ENCODE assay signal across 11 cellular contexts in genomic region chr9:129712595-129713524, GRCh38. TPM values are rescaled to one million over a fixed set of nuclear protein-coding genes. Genes with fewer than 3 reads are reported as not detected.
DNase-seq lines count a peak whose midpoint lies in the region; ATAC-seq, FAIRE-seq and TF ChIP-seq lines count a peak whose summit lies in the region.
"Had no signal": no experiment of that assay in that cellular context is flagged by ENCODE, and none has a peak within 500 bp of the region (broad histone marks: within the 10 kb centered on the region; RNA-seq: fewer than 3 reads in every experiment).

No MANE protein-coding gene starts in this region.

- ATAC-seq in GM23338: peak; percentile 20
- no peak for ATAC-seq in activated CD8-positive, alpha-beta T cell treated with anti-CD3 and anti-CD28 coated beads, Interleukin-2, amount 10 ng/mL, durations not matched to agents 7 days and 5 days
- ATAC-seq in GM19395 (IDR thresholded peaks at IDR 0.05; ENCODE audit: unreplicated experiment): no peak

- H3K4me3 Mint-ChIP-seq in GM23338 (no peak overlapping the region), glutamatergic neuron (ENCODE audit: unreplicated experiment) (peak overlapping the region; percentile 59)
- H3K4me3 Mint-ChIP-seq in activated CD8-positive, alpha-beta T cell treated with anti-CD3 and anti-CD28 coated beads, Interleukin-2, amount 10 ng/mL, durations not matched to agents 7 days and 5 days: peak overlapping the region; percentile 74
- H3K4me3 Mint-ChIP-seq in activated CD4-positive, alpha-beta memory T cell treated with anti-CD3 and anti-CD28 coated beads, Interleukin-2, amount 10 ng/mL, durations not matched to agents 7 days and 5 days: no peak overlapping the region
- H3K4me3 Mint-ChIP-seq: activated naive CD4-positive, alpha-beta T cell treated with anti-CD3 and anti-CD28 coated beads, Interleukin-2, amount 50 U/mL, for 24 hours; immature natural killer cell had no signal

- H3K27me3 Mint-ChIP-seq in GM23338 (ENCODE audit: insufficient read depth, low read depth, poor library complexity): peaks cover 4% of the 10 kb centered on the region
- peaks cover 11% of the 10 kb centered on the region for H3K27me3 Mint-ChIP-seq in activated CD8-positive, alpha-beta T cell treated with anti-CD3 and anti-CD28 coated beads, Interleukin-2, amount 10 ng/mL, durations not matched to agents 7 days and 5 days (ENCODE audit: low read depth)
- H3K27me3 Mint-ChIP-seq in glutamatergic neuron (ENCODE audit: unreplicated experiment): no peaks in the 10 kb centered on the region
- H3K27me3 Mint-ChIP-seq in activated CD4-positive, alpha-beta memory T cell treated with anti-CD3 and anti-CD28 coated beads, Interleukin-2, amount 10 ng/mL, durations not matched to agents 7 days and 5 days: peaks cover 14% of the 10 kb centered on the region

- H3K36me3 Mint-ChIP-seq in GM23338 (ENCODE audit: low read depth): no peaks in the 10 kb centered on the region
- no peaks in the 10 kb centered on the region for H3K36me3 Mint-ChIP-seq in activated CD8-positive, alpha-beta T cell treated with anti-CD3 and anti-CD28 coated beads, Interleukin-2, amount 10 ng/mL, durations not matched to agents 7 days and 5 days (ENCODE audit: low read depth)
- no peaks in the 10 kb centered on the region for H3K36me3 Mint-ChIP-seq in glutamatergic neuron (ENCODE audit: unreplicated experiment)
- no peaks in the 10 kb centered on the region for H3K36me3 Mint-ChIP-seq in activated CD4-positive, alpha-beta memory T cell treated with anti-CD3 and anti-CD28 coated beads, Interleukin-2, amount 10 ng/mL, durations not matched to agents 7 days and 5 days (ENCODE audit: low read depth)
- H3K36me3 Mint-ChIP-seq: activated naive CD4-positive, alpha-beta T cell treated with anti-CD3 and anti-CD28 coated beads, Interleukin-2, amount 50 U/mL, for 24 hours; immature natural killer cell had no signal

- no peaks in the 10 kb centered on the region for H3F3A ChIP-seq in GM23338 (replicated peaks; ENCODE audit: low read depth)

- 0 out of 2 replicates have a peak overlapping the region, but pooled peaks have one; percentile 81 for H3K27ac ChIP-seq in GM23338 (ENCODE audit: low read depth)
- peak overlapping the region; percentile 49 for H3K27ac ChIP-seq in subcutaneous abdominal adipose tissue (ENCODE audit: low read depth, low read length)

- H4K20me1 ChIP-seq in GM23338 (replicated peaks; ENCODE audit: insufficient read depth): no peaks in the 10 kb centered on the region

- H3K4me1 Mint-ChIP-seq in GM23338 (peaks cover 11% of the 10 kb centered on the region), glutamatergic neuron (ENCODE audit: low read depth, unreplicated experiment) (peaks cover 13% of the 10 kb centered on the region)
- H3K4me1 Mint-ChIP-seq in activated CD8-positive, alpha-beta T cell treated with anti-CD3 and anti-CD28 coated beads, Interleukin-2, amount 10 ng/mL, durations not matched to agents 7 days and 5 days (ENCODE audit: low read depth): peaks cover 32% of the 10 kb centered on the region
- H3K4me1 Mint-ChIP-seq in activated CD4-positive, alpha-beta memory T cell treated with anti-CD3 and anti-CD28 coated beads, Interleukin-2, amount 10 ng/mL, durations not matched to agents 7 days and 5 days: peaks cover 28% of the 10 kb centered on the region
- H3K4me1 Mint-ChIP-seq: immature natural killer cell had no signal

- no peaks in the 10 kb centered on the region for H3K36me3 ChIP-seq in GM23338 (ENCODE audit: insufficient read depth)
- H3K36me3 ChIP-seq in subcutaneous abdominal adipose tissue (ENCODE audit: control insufficient read depth in 5 of 5, insufficient read depth in 5 of 5, low read length in 5 of 5): no peaks in the 10 kb centered on the region

- H3K9me3 Mint-ChIP-seq in GM23338 (no peaks in the 10 kb centered on the region), glutamatergic neuron (ENCODE audit: unreplicated experiment) (peaks cover 3% of the 10 kb centered on the region)
- no peaks in the 10 kb centered on the region for H3K9me3 Mint-ChIP-seq in activated CD8-positive, alpha-beta T cell treated with anti-CD3 and anti-CD28 coated beads, Interleukin-2, amount 10 ng/mL, durations not matched to agents 7 days and 5 days (ENCODE audit: insufficient read depth)
- no peaks in the 10 kb centered on the region for H3K9me3 Mint-ChIP-seq in activated CD4-positive, alpha-beta memory T cell treated with anti-CD3 and anti-CD28 coated beads, Interleukin-2, amount 10 ng/mL, durations not matched to agents 7 days and 5 days
- H3K9me3 Mint-ChIP-seq: activated naive CD4-positive, alpha-beta T cell treated with anti-CD3 and anti-CD28 coated beads, Interleukin-2, amount 50 U/mL, for 24 hours; immature natural killer cell had no signal

- DNase-seq in GM23338 (ENCODE audit: low spot score): no peak
- DNase-seq in activated CD8-positive, alpha-beta T cell treated with anti-CD3 and anti-CD28 coated beads, Interleukin-2, amount 10 ng/mL, durations not matched to agents 7 days and 5 days: no peak
- DNase-seq in glutamatergic neuron: peak; percentile 61
- DNase-seq in activated CD4-positive, alpha-beta memory T cell treated with anti-CD3 and anti-CD28 coated beads, Interleukin-2, amount 10 ng/mL, durations not matched to agents 7 days and 5 days: no peak
- DNase-seq in HTR-8/SVneo (ENCODE audit: insufficient read length, low spot score): no peak
- no peak for DNase-seq in posterior vena cava (ENCODE audit: low spot score)
- DNase-seq: immature natural killer cell, MM.1S had no signal

- no peak overlapping the region for H3K27ac Mint-ChIP-seq in GM23338
- H3K27ac Mint-ChIP-seq in activated CD8-positive, alpha-beta T cell treated with anti-CD3 and anti-CD28 coated beads, Interleukin-2, amount 10 ng/mL, durations not matched to agents 7 days and 5 days: peak overlapping the region; percentile 83
- peak overlapping the region; percentile 87 for H3K27ac Mint-ChIP-seq in glutamatergic neuron (ENCODE audit: unreplicated experiment)
- no peak overlapping the region for H3K27ac Mint-ChIP-seq in activated CD4-positive, alpha-beta memory T cell treated with anti-CD3 and anti-CD28 coated beads, Interleukin-2, amount 10 ng/mL, durations not matched to agents 7 days and 5 days
- H3K27ac Mint-ChIP-seq: activated naive CD4-positive, alpha-beta T cell treated with anti-CD3 and anti-CD28 coated beads, Interleukin-2, amount 50 U/mL, for 24 hours; immature natural killer cell had no signal

- no peaks in the 10 kb centered on the region for H3K9me2 ChIP-seq in GM23338 (ENCODE audit: insufficient read depth)

- H3K4me2 ChIP-seq in GM23338: 0 out of 2 replicates have a peak overlapping the region, but pooled peaks have one; percentile 26

- H3K4me1 ChIP-seq in GM23338 (ENCODE audit: insufficient read depth) (peaks cover 14% of the 10 kb centered on the region), subcutaneous abdominal adipose tissue (ENCODE audit: control insufficient read depth in 5 of 5, insufficient read depth in 5 of 5, low read length in 5 of 5) (peaks cover 0 to 22% (median 13%) of the 10 kb centered on the region in 5 donors)

- no peak overlapping the region for H3K9ac ChIP-seq in subcutaneous abdominal adipose tissue (ENCODE audit: low read length in 5 of 5)

- FAIRE-seq in HTR-8/SVneo (lab: Jason Lieb, UNC): no peak

- H3K4me3 ChIP-seq in GM23338 (no peak overlapping the region), subcutaneous abdominal adipose tissue (ENCODE audit: low read depth in 1 of 5, low read length in 5 of 5) (peak overlapping the region in 1 of 5 donors; percentile 4)

- no peaks in the 10 kb centered on the region for H3K9me3 ChIP-seq in subcutaneous abdominal adipose tissue (ENCODE audit: control insufficient read depth in 5 of 5, low read length in 5 of 5)

- intact Hi-C loops in posterior vena cava (cut with DNase I): loop anchor here in 1 of 2 donors (1.0 to 10.0 kb wide), 2 partner anchors 22 to 48 kb away; partner anchors contain the start of gene PRRX2

- TF ChIP-seq CTCF in GM23338 (conservative IDR thresholded peaks at IDR 0.05; ENCODE audit: low read depth in 2 of 2): no peak
- no peak for TF ChIP-seq CTCF in glutamatergic neuron (IDR thresholded peaks at IDR 0.05; ENCODE audit: partially characterized antibody, unreplicated experiment)

- H3K27me3 ChIP-seq in GM23338 (ENCODE audit: insufficient read depth) (no peaks in the 10 kb centered on the region), subcutaneous abdominal adipose tissue (ENCODE audit: control insufficient read depth in 5 of 5, insufficient read depth in 4 of 5, low read length in 5 of 5) (peaks cover 5 to 16% (median 12%) of the 10 kb centered on the region in 5 donors)

- CTCF ChIA-PET in activated CD8-positive, alpha-beta T cell treated with anti-CD3 and anti-CD28 coated beads, Interleukin-2, amount 10 ng/mL, durations not matched to agents 7 days and 5 days (lab: Charles Lee): interaction anchor here (1.1 to 2.8 kb wide), 6 partner anchors 13 to 89 kb away, joined by 4 to 11 read pairs (median 5); no protein-coding TSS in a partner anchor
- CTCF ChIA-PET in activated CD4-positive, alpha-beta memory T cell treated with anti-CD3 and anti-CD28 coated beads, Interleukin-2, amount 10 ng/mL, durations not matched to agents 7 days and 5 days (lab: Charles Lee): interaction anchor here (1.2 to 2.4 kb wide), 4 partner anchors 12 to 87 kb away, joined by 3 to 17 read pairs (median 6); partner anchors contain the start of gene NTMT1

- POLR2A ChIA-PET in activated CD8-positive, alpha-beta T cell treated with anti-CD3 and anti-CD28 coated beads, Interleukin-2, amount 10 ng/mL, durations not matched to agents 7 days and 5 days (lab: Charles Lee): no interaction called here
- POLR2A ChIA-PET in activated CD4-positive, alpha-beta memory T cell treated with anti-CD3 and anti-CD28 coated beads, Interleukin-2, amount 10 ng/mL, durations not matched to agents 7 days and 5 days (lab: Charles Lee): interaction anchor here (0.7 to 2.3 kb wide), 3 partner anchors 13 to 416 kb away, joined by 3 to 7 read pairs (median 3); no protein-coding TSS in a partner anchor

- H3K79me2 ChIP-seq in GM23338 (replicated peaks; ENCODE audit: insufficient read depth): no peaks in the 10 kb centered on the region

- 0 out of 2 replicates have a peak overlapping the region, but pooled peaks have one; percentile 43 for H2AFZ ChIP-seq in GM23338

RNA-seq across cellular contexts. Expression of gene PTGES, which starts 40.0 kb away (rescaled TPM):
- 3.6 and 3.9 TPM in 2 replicates for total RNA-seq in GM23338 (2014; rRNA removed; shearing (Covaris generic))
- 2.8 and 3.3 TPM in 2 replicates for polyA plus RNA-seq in GM23338 (2016; fragmentation: Nextera tagmentation; extraction: Ambion mirVana)
- total RNA-seq in activated CD8-positive, alpha-beta T cell treated with anti-CD3 and anti-CD28 coated beads, Interleukin-2, amount 10 ng/mL, durations not matched to agents 7 days and 5 days: not detected
- total RNA-seq in glutamatergic neuron (ENCODE audit: unreplicated experiment) (1.0 TPM), posterior vena cava (10 to 100 TPM in 1 of 2 donors, 1 to 10 TPM in 1; 7.9 to 15.9 TPM)
- not detected for total RNA-seq in activated CD4-positive, alpha-beta memory T cell treated with anti-CD3 and anti-CD28 coated beads, Interleukin-2, amount 10 ng/mL, durations not matched to agents 7 days and 5 days
- polyA plus RNA-seq: immature natural killer cell had no signal

RNA-seq across cellular contexts. Expression of gene PRRX2, which starts 47.4 kb away (rescaled TPM):
- total RNA-seq in GM23338 (2014; rRNA removed; shearing (Covaris generic)): 4.5 and 8.3 TPM in 2 replicates
- 5.6 and 5.8 TPM in 2 replicates for polyA plus RNA-seq in GM23338 (2016; fragmentation: Nextera tagmentation; extraction: Ambion mirVana)
- under 1 TPM in 1 of 2 experiments, not detected in 1; 0.21 TPM for total RNA-seq in activated CD8-positive, alpha-beta T cell treated with anti-CD3 and anti-CD28 coated beads, Interleukin-2, amount 10 ng/mL, durations not matched to agents 7 days and 5 days
- total RNA-seq in glutamatergic neuron (ENCODE audit: unreplicated experiment) (2.3 TPM), posterior vena cava (10 to 100 TPM; 20.8 to 22.9 TPM)
- total RNA-seq in activated CD4-positive, alpha-beta memory T cell treated with anti-CD3 and anti-CD28 coated beads, Interleukin-2, amount 10 ng/mL, durations not matched to agents 7 days and 5 days: not detected

Comparison
In these comparisons a context has a peak if more than half of its experiments do, and no peak if none do; other contexts are left out.
1. H3K27ac Mint-ChIP-seq: peak in activated CD8-positive, alpha-beta T cell treated with anti-CD3 and anti-CD28 coated beads, Interleukin-2, amount 10 ng/mL, durations not matched to agents 7 days and 5 days (single experiment) and glutamatergic neuron (single experiment); none in GM23338 (single experiment) and activated CD4-positive, alpha-beta memory T cell treated with anti-CD3 and anti-CD28 coated beads, Interleukin-2, amount 10 ng/mL, durations not matched to agents 7 days and 5 days (single experiment).
2. H3K4me3 Mint-ChIP-seq: peak in activated CD8-positive, alpha-beta T cell treated with anti-CD3 and anti-CD28 coated beads, Interleukin-2, amount 10 ng/mL, durations not matched to agents 7 days and 5 days (single experiment) and glutamatergic neuron (single experiment); none in GM23338 (single experiment) and activated CD4-positive, alpha-beta memory T cell treated with anti-CD3 and anti-CD28 coated beads, Interleukin-2, amount 10 ng/mL, durations not matched to agents 7 days and 5 days (single experiment).